ENCODE assay signal across 10 cellular contexts in the genomic region with DNA sequence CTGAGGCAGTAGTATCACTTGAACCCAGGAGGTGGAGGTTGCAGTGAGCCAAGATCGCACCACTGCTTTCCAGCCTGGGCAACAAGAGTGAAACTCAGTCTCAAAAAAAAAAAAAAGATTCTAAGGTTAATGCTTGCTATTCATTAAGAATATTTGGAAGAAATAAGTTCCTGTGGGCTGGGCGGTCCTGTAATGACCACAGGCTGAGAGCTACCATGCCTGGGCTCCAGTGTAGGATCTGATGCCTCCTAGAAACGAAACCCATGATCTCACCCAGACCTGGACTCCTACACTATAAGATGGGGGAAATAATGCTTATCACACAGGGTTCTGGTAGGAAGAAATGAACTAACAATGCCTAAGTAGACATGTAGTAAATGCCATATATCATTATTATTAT. TPM values are rescaled to one million over a fixed set of nuclear protein-coding genes. Genes with fewer than 3 reads are reported as not detected.
"Had no signal": no experiment of that assay in that cellular context is flagged by ENCODE, and none has a peak within 500 bp of the region (broad histone marks: within the 10 kb centered on the region; RNA-seq: fewer than 3 reads in every experiment).

No MANE protein-coding gene starts in this region.

- H3K4me3 ChIP-seq: K562 had no signal

- H3K4me3 Mint-ChIP-seq: IgD-negative memory B cell had no signal

- H3K4me1 Mint-ChIP-seq: IgD-negative memory B cell had no signal

- H3K4me2 ChIP-seq: KMS-11 had no signal

- H3K27me3 Mint-ChIP-seq: IgD-negative memory B cell had no signal

- H3K27ac ChIP-seq: HL-60, KMS-11 had no signal

- ATAC-seq: HepG2, K562 had no signal

- DNase-seq: IMR-90, KBM-7, KG1 had no signal

- H3K9ac ChIP-seq: KMS-11 had no signal

RNA-seq across cellular contexts. Expression of a gene that starts 41.2 kb away (rescaled TPM):
- total RNA-seq: HepG2, HT-29, HT1080, IMR-90, K562 had no signal
- polyA plus RNA-seq: HepG2, IgD-negative memory B cell, IMR-90, K562 had no signal
